In the genomic region with DNA sequence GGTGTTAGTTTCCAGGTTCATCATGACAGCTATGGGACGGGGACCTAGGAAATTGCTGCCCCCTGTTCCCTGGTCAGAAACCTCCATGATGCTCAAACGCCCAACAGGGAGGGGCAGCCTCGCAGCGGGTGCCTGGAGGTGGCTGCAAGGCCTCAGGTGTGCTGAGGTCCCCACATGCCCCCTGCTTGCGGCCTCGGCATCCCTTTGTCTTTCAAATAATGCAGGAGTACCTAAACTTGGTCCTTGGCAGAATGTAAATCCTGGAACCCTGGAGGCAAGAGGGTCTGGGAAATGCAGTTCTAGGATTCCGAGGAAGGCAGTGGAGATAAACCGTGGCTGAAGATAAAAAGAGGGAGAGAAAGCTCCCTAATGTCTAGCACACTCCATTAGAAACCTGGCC, we compare ENCODE assay signal across 24 cellular contexts. TPM values are rescaled to one million over a fixed set of nuclear protein-coding genes. Genes with fewer than 3 reads are reported as not detected.
"Had no signal": no experiment of that assay in that cellular context is flagged by ENCODE, and none has a peak within 500 bp of the region (broad histone marks: within the 10 kb centered on the region; RNA-seq: fewer than 3 reads in every experiment).

No MANE protein-coding gene starts in this region.

- ATAC-seq: activated CD4-positive, CD25-positive, alpha-beta regulatory T cell treated with anti-CD3 and anti-CD28 coated beads, Interleukin-2, amount 50 U/mL, for 24 hours; activated CD8-positive, alpha-beta memory T cell treated with anti-CD3 and anti-CD28 coated beads, Interleukin-2, amount 10 ng/mL, durations not matched to agents 7 days and 5 days; activated naive CD4-positive, alpha-beta T cell treated with anti-CD3 and anti-CD28 coated beads, Interleukin-2, amount 50 U/mL, for 72 hours; heart right ventricle; left cardiac atrium; mucosa of descending colon; sciatic nerve; stimulated activated naive B cell treated with anti-CD40 and anti-IgM and Interleukin-4, amounts not matched to agents 10 μg/mL and 1 μg/mL and 100 μg/mL, for 72 hours; upper lobe of right lung had no signal

- H3K4me2 ChIP-seq: smooth muscle cell had no signal

- H3K9me3 ChIP-seq: heart right ventricle, mucosa of descending colon, thoracic aorta, upper lobe of right lung had no signal

- DNase-seq: activated CD4-positive, alpha-beta memory T cell treated with anti-CD3 and anti-CD28 coated beads, Interleukin-2, amount 10 ng/mL, durations not matched to agents 7 days and 5 days; activated CD4-positive, alpha-beta T cell treated with anti-CD3 and anti-CD28 coated beads, Interleukin-2, amount 10 ng/mL, durations not matched to agents 24 days and 14 days; activated CD8-positive, alpha-beta memory T cell treated with anti-CD3 and anti-CD28 coated beads, Interleukin-2, amount 10 ng/mL, durations not matched to agents 7 days and 5 days; activated T-cell treated with anti-CD3 and anti-CD28 coated beads for 4 hours; aorta; erythroblast; foreskin fibroblast; heart right ventricle; islet precursor cell; left cardiac atrium; mucosa of descending colon; nephron progenitor cell; occipital lobe; posterior cingulate gyrus; stimulated activated CD4-positive, alpha-beta T cell treated with anti-CD3 and anti-CD28 coated beads, Interleukin-15, amount 100 ng/mL, for 24 hours; stimulated activated CD8-positive, alpha-beta memory T cell treated with anti-CD3 and anti-CD28 coated beads, Interleukin-4, amount 100 ng/mL, for 48 hours; stimulated activated naive B cell treated with anti-CD40 and anti-IgM and Interleukin-4, amounts not matched to agents 10 μg/mL and 1 μg/mL and 100 μg/mL, for 72 hours; T1000; upper lobe of right lung had no signal

- H3K4me3 ChIP-seq: heart right ventricle, mucosa of descending colon, smooth muscle cell, thoracic aorta, upper lobe of right lung had no signal

- H3K27me3 ChIP-seq: heart right ventricle, upper lobe of right lung had no signal

- H3K27ac ChIP-seq: heart right ventricle, thoracic aorta, upper lobe of right lung had no signal

- H3K36me3 ChIP-seq: heart right ventricle, thoracic aorta, upper lobe of right lung had no signal

- H3K4me1 ChIP-seq: heart right ventricle, upper lobe of right lung had no signal

RNA-seq across cellular contexts. Expression of gene SKA3, which starts 52.4 kb away (rescaled TPM):
- total RNA-seq: thoracic aorta had no signal
